ENCODE assay signal across 23 cellular contexts in the genomic region with DNA sequence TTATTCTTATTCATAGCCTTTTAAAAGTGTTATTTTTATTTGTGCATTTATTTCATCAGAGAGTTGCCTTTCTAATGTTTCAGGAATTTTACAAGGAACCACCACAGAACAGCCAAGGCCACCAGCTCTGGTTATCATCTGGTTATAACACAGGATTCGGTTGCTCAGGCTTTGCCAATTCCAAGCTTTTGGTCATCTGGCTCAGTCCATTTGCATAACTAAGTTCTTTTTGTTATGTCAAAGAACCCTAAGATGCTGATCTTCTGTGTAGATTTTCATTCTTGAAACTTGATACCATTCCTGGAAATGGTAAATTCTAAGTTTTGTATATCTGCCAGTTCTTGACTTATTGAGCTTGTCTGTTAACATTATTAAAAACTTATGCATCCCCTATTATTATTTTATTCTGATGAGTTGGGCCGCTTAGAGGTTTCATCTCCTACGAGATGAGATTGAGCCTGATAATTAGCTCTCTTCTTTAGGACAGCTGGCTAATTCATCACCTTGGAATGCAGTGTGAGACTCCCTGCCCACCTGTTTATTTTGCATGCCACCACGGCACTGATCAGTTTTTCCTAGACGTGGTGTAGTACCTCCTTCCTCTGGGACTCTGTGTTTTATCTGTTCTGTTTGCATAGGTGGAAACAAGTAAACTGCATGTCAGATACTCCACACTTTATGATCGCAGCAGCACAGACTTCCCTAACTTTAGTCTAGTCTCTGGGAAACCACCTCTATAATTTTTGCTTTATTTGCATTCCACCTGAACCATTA.
A peak's percentile ranks its signal among the peaks of the same experiment; 100 is the strongest.
DNase-seq lines count a peak whose midpoint lies in the region; ATAC-seq, FAIRE-seq and TF ChIP-seq lines count a peak whose summit lies in the region.
"Had no signal": no experiment of that assay in that cellular context is flagged by ENCODE, and none has a peak within 500 bp of the region (broad histone marks: within the 10 kb centered on the region; RNA-seq: fewer than 3 reads in every experiment).

No MANE protein-coding gene starts in this region.

- H3K4me3 Mint-ChIP-seq in T-helper 17 cell: no peak overlapping the region
- H3K4me3 Mint-ChIP-seq in activated CD4-positive, alpha-beta T cell treated with anti-CD3 and anti-CD28 coated beads for 36 hours: no peak overlapping the region
- H3K4me3 Mint-ChIP-seq: CD4-positive, CD25-positive, alpha-beta regulatory T cell; stimulated activated naive CD8-positive, alpha-beta T cell treated with anti-CD3 and anti-CD28 coated beads, Interleukin-15, amount 100 ng/mL, for 72 hours had no signal

- no peaks in the 10 kb centered on the region for H3K9me3 ChIP-seq in left ventricle myocardium inferior (replicated peaks)
- H3K9me3 ChIP-seq in T-helper 17 cell (ENCODE audit: control insufficient read depth, low read length, poor library complexity, severe bottlenecking): no peaks in the 10 kb centered on the region
- H3K9me3 ChIP-seq: breast epithelium, gastrocnemius medialis, uterus had no signal

- DNase-seq in left ventricle myocardium inferior (no peak), Right ventricle myocardium inferior (ENCODE audit: missing footprints) (no peak), fibroblast of villous mesenchyme (ENCODE audit: low read depth) (peak; percentile 7), urothelium cell line (ENCODE audit: low spot score) (peak; percentile 26), T-helper 17 cell (no peak)
- DNase-seq in activated CD4-positive, alpha-beta T cell treated with anti-CD3 and anti-CD28 coated beads for 36 hours: no peak
- DNase-seq: activated CD4-positive, alpha-beta T cell treated with anti-CD3 and anti-CD28 coated beads, Interleukin-2, amount 50 U/mL, for 48 hours; activated T-cell treated with anti-CD3 and anti-CD28 coated beads, Interleukin-2, amount 50 U/mL, for 1 hour; CD4-positive, CD25-positive, alpha-beta regulatory T cell; DMS79; effector CD8-positive, alpha-beta T cell; gastrocnemius medialis; GOT3; NCI-H1694 treated with DMSO at 0.1 percent for 48 hours; OCI-M1; stimulated activated naive CD8-positive, alpha-beta T cell treated with anti-CD3 and anti-CD28 coated beads, Interleukin-15, amount 100 ng/mL, for 72 hours; uterus had no signal

- TF ChIP-seq CTCF in left ventricle myocardium inferior (IDR thresholded peaks at IDR 0.05; ENCODE audit: borderline replicate concordance) (no peak), fibroblast of villous mesenchyme (IDR thresholded peaks at IDR 0.05; ENCODE audit: insufficient read depth, low read depth, low read length) (no peak)

- peak overlapping the region; percentile 30 for H3K27ac ChIP-seq in left ventricle myocardium inferior (replicated peaks)
- H3K27ac ChIP-seq: A549, gastrocnemius medialis, uterus had no signal

- intact Hi-C loops in left ventricle myocardium inferior (cut with micrococcal nuclease) (no loop called here), Right ventricle myocardium inferior (cut with DNase I) (loop anchor here (10.0 kb wide), 1 partner anchor 46 kb away; no protein-coding TSS in a partner anchor)
- intact Hi-C loops in activated CD4-positive, alpha-beta T cell treated with anti-CD3 and anti-CD28 coated beads for 36 hours (cut with DNase I, micrococcal nuclease): no loop called here

- H3K36me3 Mint-ChIP-seq in T-helper 17 cell (ENCODE audit: low read depth): peaks cover 11% of the 10 kb centered on the region
- peaks cover 17% of the 10 kb centered on the region for H3K36me3 Mint-ChIP-seq in activated CD4-positive, alpha-beta T cell treated with anti-CD3 and anti-CD28 coated beads for 36 hours (ENCODE audit: low read depth)

- H3K9me3 Mint-ChIP-seq in activated CD4-positive, alpha-beta T cell treated with anti-CD3 and anti-CD28 coated beads for 36 hours (ENCODE audit: low read depth): no peaks in the 10 kb centered on the region
- H3K9me3 Mint-ChIP-seq: CD4-positive, CD25-positive, alpha-beta regulatory T cell had no signal

- H3K4me1 ChIP-seq in left ventricle myocardium inferior: peaks cover 56% of the 10 kb centered on the region
- H3K4me1 ChIP-seq: A549, uterus had no signal

- POLR2A ChIA-PET in activated CD4-positive, alpha-beta T cell treated with anti-CD3 and anti-CD28 coated beads for 36 hours (lab: Charles Lee): no interaction called here

- CTCF ChIA-PET in activated CD4-positive, alpha-beta T cell treated with anti-CD3 and anti-CD28 coated beads for 36 hours (lab: Charles Lee): no interaction called here

- no peaks in the 10 kb centered on the region for H3K27me3 Mint-ChIP-seq in T-helper 17 cell
- H3K27me3 Mint-ChIP-seq in activated CD4-positive, alpha-beta T cell treated with anti-CD3 and anti-CD28 coated beads for 36 hours: no peaks in the 10 kb centered on the region
- H3K27me3 Mint-ChIP-seq: CD4-positive, CD25-positive, alpha-beta regulatory T cell; stimulated activated naive CD8-positive, alpha-beta T cell treated with anti-CD3 and anti-CD28 coated beads, Interleukin-15, amount 100 ng/mL, for 72 hours had no signal

- peaks cover 7% of the 10 kb centered on the region for H3K4me1 Mint-ChIP-seq in T-helper 17 cell
- H3K4me1 Mint-ChIP-seq in activated CD4-positive, alpha-beta T cell treated with anti-CD3 and anti-CD28 coated beads for 36 hours: no peaks in the 10 kb centered on the region

- H3K36me3 ChIP-seq in left ventricle myocardium inferior: peaks cover 19% of the 10 kb centered on the region
- H3K36me3 ChIP-seq: breast epithelium, uterus had no signal

- no peak for FAIRE-seq in urothelium cell line (lab: Jason Lieb, UNC)
- FAIRE-seq: A549, islet of Langerhans had no signal

- H3K27me3 ChIP-seq in left ventricle myocardium inferior (ENCODE audit: low read depth): no peaks in the 10 kb centered on the region
- H3K27me3 ChIP-seq: breast epithelium, gastrocnemius medialis, uterus had no signal

- H3K4me3 ChIP-seq in left ventricle myocardium inferior (no peak overlapping the region), fibroblast of villous mesenchyme (ENCODE audit: low read depth, low read length) (no peak overlapping the region)
- H3K4me3 ChIP-seq: A549, breast epithelium, gastrocnemius medialis, uterus had no signal

- H3K27ac Mint-ChIP-seq in T-helper 17 cell: no peak overlapping the region
- H3K27ac Mint-ChIP-seq in activated CD4-positive, alpha-beta T cell treated with anti-CD3 and anti-CD28 coated beads for 36 hours: no peak overlapping the region
- H3K27ac Mint-ChIP-seq: activated naive CD4-positive, alpha-beta T cell treated with anti-CD3 and anti-CD28 coated beads, Interleukin-2, amount 50 U/mL, for 72 hours; stimulated activated naive CD8-positive, alpha-beta T cell treated with anti-CD3 and anti-CD28 coated beads, Interleukin-15, amount 100 ng/mL, for 72 hours had no signal

- ATAC-seq in Right ventricle myocardium inferior: no peak
- peak; percentile 91 for ATAC-seq in SK-N-SH treated with all-trans-retinoic acid at 6 μM for 48 hours
- ATAC-seq in HG02571 (IDR thresholded peaks at IDR 0.05; ENCODE audit: unreplicated experiment): no peak
- ATAC-seq in T-helper 17 cell: no peak
- no peak for ATAC-seq in activated CD4-positive, alpha-beta T cell treated with anti-CD3 and anti-CD28 coated beads for 36 hours
- ATAC-seq: A549; activated naive CD4-positive, alpha-beta T cell treated with anti-CD3 and anti-CD28 coated beads, Interleukin-2, amount 50 U/mL, for 72 hours; stimulated activated naive CD8-positive, alpha-beta T cell treated with anti-CD3 and anti-CD28 coated beads, Interleukin-15, amount 100 ng/mL, for 72 hours had no signal

TF ChIP-seq in SK-N-SH treated with all-trans-retinoic acid at 6 μM for 48 hours, 23 proteins besides CTCF, POLR2A, EP300 and RAD21 (continues in another document):
- TF ChIP-seq TCF4 (CRISPR knock-in tag; IDR thresholded peaks at IDR 0.05; ENCODE audit: borderline replicate concordance): no peak
- TF ChIP-seq, protein P1, sequence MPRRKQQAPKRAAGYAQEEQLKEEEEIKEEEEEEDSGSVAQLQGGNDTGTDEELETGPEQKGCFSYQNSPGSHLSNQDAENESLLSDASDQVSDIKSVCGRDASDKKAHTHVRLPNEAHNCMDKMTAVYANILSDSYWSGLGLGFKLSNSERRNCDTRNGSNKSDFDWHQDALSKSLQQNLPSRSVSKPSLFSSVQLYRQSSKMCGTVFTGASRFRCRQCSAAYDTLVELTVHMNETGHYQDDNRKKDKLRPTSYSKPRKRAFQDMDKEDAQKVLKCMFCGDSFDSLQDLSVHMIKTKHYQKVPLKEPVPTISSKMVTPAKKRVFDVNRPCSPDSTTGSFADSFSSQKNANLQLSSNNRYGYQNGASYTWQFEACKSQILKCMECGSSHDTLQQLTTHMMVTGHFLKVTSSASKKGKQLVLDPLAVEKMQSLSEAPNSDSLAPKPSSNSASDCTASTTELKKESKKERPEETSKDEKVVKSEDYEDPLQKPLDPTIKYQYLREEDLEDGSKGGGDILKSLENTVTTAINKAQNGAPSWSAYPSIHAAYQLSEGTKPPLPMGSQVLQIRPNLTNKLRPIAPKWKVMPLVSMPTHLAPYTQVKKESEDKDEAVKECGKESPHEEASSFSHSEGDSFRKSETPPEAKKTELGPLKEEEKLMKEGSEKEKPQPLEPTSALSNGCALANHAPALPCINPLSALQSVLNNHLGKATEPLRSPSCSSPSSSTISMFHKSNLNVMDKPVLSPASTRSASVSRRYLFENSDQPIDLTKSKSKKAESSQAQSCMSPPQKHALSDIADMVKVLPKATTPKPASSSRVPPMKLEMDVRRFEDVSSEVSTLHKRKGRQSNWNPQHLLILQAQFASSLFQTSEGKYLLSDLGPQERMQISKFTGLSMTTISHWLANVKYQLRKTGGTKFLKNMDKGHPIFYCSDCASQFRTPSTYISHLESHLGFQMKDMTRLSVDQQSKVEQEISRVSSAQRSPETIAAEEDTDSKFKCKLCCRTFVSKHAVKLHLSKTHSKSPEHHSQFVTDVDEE (CRISPR knock-in tag; IDR thresholded peaks at IDR 0.05): no peak
- TF ChIP-seq ESRRG (CRISPR knock-in tag; IDR thresholded peaks at IDR 0.05): no peak
- no peak for TF ChIP-seq ZC3H10 (CRISPR knock-in tag; IDR thresholded peaks at IDR 0.05)
- TF ChIP-seq, protein P2, sequence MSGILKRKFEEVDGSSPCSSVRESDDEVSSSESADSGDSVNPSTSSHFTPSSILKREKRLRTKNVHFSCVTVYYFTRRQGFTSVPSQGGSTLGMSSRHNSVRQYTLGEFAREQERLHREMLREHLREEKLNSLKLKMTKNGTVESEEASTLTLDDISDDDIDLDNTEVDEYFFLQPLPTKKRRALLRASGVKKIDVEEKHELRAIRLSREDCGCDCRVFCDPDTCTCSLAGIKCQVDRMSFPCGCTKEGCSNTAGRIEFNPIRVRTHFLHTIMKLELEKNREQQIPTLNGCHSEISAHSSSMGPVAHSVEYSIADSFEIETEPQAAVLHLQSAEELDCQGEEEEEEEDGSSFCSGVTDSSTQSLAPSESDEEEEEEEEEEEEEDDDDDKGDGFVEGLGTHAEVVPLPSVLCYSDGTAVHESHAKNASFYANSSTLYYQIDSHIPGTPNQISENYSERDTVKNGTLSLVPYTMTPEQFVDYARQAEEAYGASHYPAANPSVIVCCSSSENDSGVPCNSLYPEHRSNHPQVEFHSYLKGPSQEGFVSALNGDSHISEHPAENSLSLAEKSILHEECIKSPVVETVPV (CRISPR knock-in tag; IDR thresholded peaks at IDR 0.05): no peak
- no peak for TF ChIP-seq ZFP3 (CRISPR knock-in tag; IDR thresholded peaks at IDR 0.05)

Comparison
In these comparisons a context has a peak if more than half of its experiments do, and no peak if none do; other contexts are left out.
1. DNase-seq: peak in fibroblast of villous mesenchyme (single experiment) and urothelium cell line (single experiment); none in left ventricle myocardium inferior (single experiment), Right ventricle myocardium inferior (single experiment), T-helper 17 cell (0 of 3) and activated CD4-positive, alpha-beta T cell treated with anti-CD3 and anti-CD28 coated beads for 36 hours (single experiment).